8 cellular contexts compared by ENCODE assay signal in the genomic region with DNA sequence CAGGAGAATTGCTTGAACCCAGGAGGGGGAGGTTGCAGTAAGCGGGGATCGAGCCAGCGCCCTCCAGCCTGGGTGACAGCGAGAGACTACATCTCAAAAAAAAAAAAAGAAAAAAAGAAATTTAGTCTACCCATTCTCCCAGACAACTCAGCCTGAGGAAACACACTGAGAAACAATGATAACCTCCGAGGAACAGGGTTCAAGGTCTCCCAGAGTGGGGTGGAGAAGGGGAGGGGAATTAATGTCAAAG. TPM values are rescaled to one million over a fixed set of nuclear protein-coding genes. Genes with fewer than 3 reads are reported as not detected.
DNase-seq lines count a peak whose midpoint lies in the region; ATAC-seq and TF ChIP-seq lines count a peak whose summit lies in the region.

No MANE protein-coding gene starts in this region.

- H3K36me3 Mint-ChIP-seq in T-helper 17 cell (ENCODE audit: low read depth) = peaks cover 4% of the 10 kb centered on the region

- H3K9me3 ChIP-seq in T-helper 17 cell (ENCODE audit: control insufficient read depth, low read length, poor library complexity, severe bottlenecking) = no peaks in the 10 kb centered on the region

- peak overlapping the region; percentile 92 for H3K27ac Mint-ChIP-seq in T-helper 17 cell

- ATAC-seq in T-helper 17 cell = no peak
- ATAC-seq in GM21423 (IDR thresholded peaks at IDR 0.05; ENCODE audit: unreplicated experiment) = no peak
- no peak for ATAC-seq in GM19023 (IDR thresholded peaks at IDR 0.05; ENCODE audit: unreplicated experiment)

- peak overlapping the region; percentile 94 for H3K4me3 ChIP-seq in GM12864 (ENCODE audit: low read depth, low read length)
- peak overlapping the region; percentile 98 for H3K4me3 ChIP-seq in fibroblast of pulmonary artery (replicated peaks; ENCODE audit: low read depth, low read length)
- peak overlapping the region; percentile 96 for H3K4me3 ChIP-seq in retinal pigment epithelial cell (ENCODE audit: low read length)

- peaks cover 23% of the 10 kb centered on the region for H3K4me1 Mint-ChIP-seq in T-helper 17 cell

- no peak for TF ChIP-seq CTCF in GM12864 (IDR thresholded peaks at IDR 0.05; ENCODE audit: low read depth, low read length, missing control alignments)
- TF ChIP-seq CTCF in fibroblast of pulmonary artery (IDR thresholded peaks at IDR 0.05; ENCODE audit: low read length, missing control alignments) = no peak
- no peak for TF ChIP-seq CTCF in retinal pigment epithelial cell (conservative IDR thresholded peaks at IDR 0.05; ENCODE audit: low read depth, low read length)

- no peaks in the 10 kb centered on the region for H3K27me3 Mint-ChIP-seq in T-helper 17 cell

- DNase-seq in GM12864 (ENCODE audit: low read depth) (no peak), T-helper 17 cell (no peak), fibroblast of pulmonary artery (ENCODE audit: low read depth) (no peak), retinal pigment epithelial cell (ENCODE audit: low read depth) (no peak), SKM-1 (lab: John Stamatoyannopoulos, UW; ENCODE audit: unreplicated experiment) (no peak)
- DNase-seq in stimulated activated CD4-positive, alpha-beta T cell treated with anti-CD3 and anti-CD28 coated beads, Interleukin-2, amount 100 ng/mL, for 48 hours = no peak

- H3K4me3 Mint-ChIP-seq in T-helper 17 cell = peak overlapping the region; percentile 93

RNA-seq across cellular contexts. Expression of a gene that starts 1.4 kb away (rescaled TPM):
- total RNA-seq in T-helper 17 cell = 100 to 1,000 TPM in 1 of 2 donors, 10 to 100 TPM in 1; 99.7 to 101 TPM

RNA-seq across cellular contexts. Expression of a gene that starts 7.7 kb away (rescaled TPM):
- 1 to 10 TPM; 3.8 to 8.5 TPM for total RNA-seq in T-helper 17 cell

RNA-seq across cellular contexts. Expression of a gene that starts 9.1 kb away (rescaled TPM):
- total RNA-seq in T-helper 17 cell = 1 to 10 TPM; 2.3 to 6.2 TPM

RNA-seq across cellular contexts. Expression of a gene that starts 38.1 kb away (rescaled TPM):
- 1,000 to 10,000 TPM in 1 of 2 donors, 100 to 1,000 TPM in 1; 967 to 2,209 TPM for total RNA-seq in T-helper 17 cell
